1 cellular context compared by ENCODE assay signal in genomic region chr1:150578278-150579109, GRCh38.
TF ChIP-seq lines count a peak whose summit lies in the region.

No MANE protein-coding gene starts in this region.

TF ChIP-seq in HCT116, 20 proteins besides CTCF, POLR2A, EP300 and RAD21:
- TF ChIP-seq ZBTB33 (IDR thresholded peaks at IDR 0.05; ENCODE audit: extremely low read depth, insufficient replicate concordance, low read length) (no peak), EZH2phosphoT487 (IDR thresholded peaks at IDR 0.05; ENCODE audit: borderline replicate concordance) (no peak), ZFX (IDR thresholded peaks at IDR 0.05) (no peak), SRF (IDR thresholded peaks at IDR 0.05; ENCODE audit: low read depth) (no peak), YY1 (IDR thresholded peaks at IDR 0.05; ENCODE audit: extremely low read depth, insufficient replicate concordance, low read depth, low read length) (peak; percentile 11), EGR1 (IDR thresholded peaks at IDR 0.05; ENCODE audit: low read depth) (no peak), CBX3 (IDR thresholded peaks at IDR 0.05; ENCODE audit: low read depth) (no peak), SP1 (IDR thresholded peaks at IDR 0.05; ENCODE audit: low read depth) (0 out of 2 replicates have a peak, but pooled peaks have one; percentile 36), FOSL1 (IDR thresholded peaks at IDR 0.05; ENCODE audit: low read depth) (peak; percentile 57; the same call in 1 of the 2 replicates), JUND (IDR thresholded peaks at IDR 0.05) (peak; percentile 64; the same call in 1 of the 2 replicates), ZNF274 (IDR thresholded peaks at IDR 0.05; ENCODE audit: low read depth, low read length) (no peak), ELF1 (IDR thresholded peaks at IDR 0.05; ENCODE audit: borderline replicate concordance, low read depth) (no peak), CEBPB (IDR thresholded peaks at IDR 0.05; ENCODE audit: low read depth) (no peak), POLR2AphosphoS5 (IDR thresholded peaks at IDR 0.05; ENCODE audit: low read depth, low read length) (no peak; the same call in none of the 2 replicates), EZH2 (IDR thresholded peaks at IDR 0.05) (no peak), TCF7L2 (IDR thresholded peaks at IDR 0.05; ENCODE audit: borderline replicate concordance, extremely low read depth, insufficient read depth, insufficient read length) (no peak), SIN3A (IDR thresholded peaks at IDR 0.05; ENCODE audit: low read depth) (peak; percentile 63; the same call in 1 of the 2 replicates)
- TF ChIP-seq, protein P1, sequence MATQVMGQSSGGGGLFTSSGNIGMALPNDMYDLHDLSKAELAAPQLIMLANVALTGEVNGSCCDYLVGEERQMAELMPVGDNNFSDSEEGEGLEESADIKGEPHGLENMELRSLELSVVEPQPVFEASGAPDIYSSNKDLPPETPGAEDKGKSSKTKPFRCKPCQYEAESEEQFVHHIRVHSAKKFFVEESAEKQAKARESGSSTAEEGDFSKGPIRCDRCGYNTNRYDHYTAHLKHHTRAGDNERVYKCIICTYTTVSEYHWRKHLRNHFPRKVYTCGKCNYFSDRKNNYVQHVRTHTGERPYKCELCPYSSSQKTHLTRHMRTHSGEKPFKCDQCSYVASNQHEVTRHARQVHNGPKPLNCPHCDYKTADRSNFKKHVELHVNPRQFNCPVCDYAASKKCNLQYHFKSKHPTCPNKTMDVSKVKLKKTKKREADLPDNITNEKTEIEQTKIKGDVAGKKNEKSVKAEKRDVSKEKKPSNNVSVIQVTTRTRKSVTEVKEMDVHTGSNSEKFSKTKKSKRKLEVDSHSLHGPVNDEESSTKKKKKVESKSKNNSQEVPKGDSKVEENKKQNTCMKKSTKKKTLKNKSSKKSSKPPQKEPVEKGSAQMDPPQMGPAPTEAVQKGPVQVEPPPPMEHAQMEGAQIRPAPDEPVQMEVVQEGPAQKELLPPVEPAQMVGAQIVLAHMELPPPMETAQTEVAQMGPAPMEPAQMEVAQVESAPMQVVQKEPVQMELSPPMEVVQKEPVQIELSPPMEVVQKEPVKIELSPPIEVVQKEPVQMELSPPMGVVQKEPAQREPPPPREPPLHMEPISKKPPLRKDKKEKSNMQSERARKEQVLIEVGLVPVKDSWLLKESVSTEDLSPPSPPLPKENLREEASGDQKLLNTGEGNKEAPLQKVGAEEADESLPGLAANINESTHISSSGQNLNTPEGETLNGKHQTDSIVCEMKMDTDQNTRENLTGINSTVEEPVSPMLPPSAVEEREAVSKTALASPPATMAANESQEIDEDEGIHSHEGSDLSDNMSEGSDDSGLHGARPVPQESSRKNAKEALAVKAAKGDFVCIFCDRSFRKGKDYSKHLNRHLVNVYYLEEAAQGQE (IDR thresholded peaks at IDR 0.05; ENCODE audit: low read depth): no peak
- TF ChIP-seq, protein P2, sequence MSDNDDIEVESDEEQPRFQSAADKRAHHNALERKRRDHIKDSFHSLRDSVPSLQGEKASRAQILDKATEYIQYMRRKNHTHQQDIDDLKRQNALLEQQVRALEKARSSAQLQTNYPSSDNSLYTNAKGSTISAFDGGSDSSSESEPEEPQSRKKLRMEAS (IDR thresholded peaks at IDR 0.05): peak; percentile 58
- TF ChIP-seq, protein P3, sequence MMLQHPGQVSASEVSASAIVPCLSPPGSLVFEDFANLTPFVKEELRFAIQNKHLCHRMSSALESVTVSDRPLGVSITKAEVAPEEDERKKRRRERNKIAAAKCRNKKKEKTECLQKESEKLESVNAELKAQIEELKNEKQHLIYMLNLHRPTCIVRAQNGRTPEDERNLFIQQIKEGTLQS (IDR thresholded peaks at IDR 0.05): no peak
